Comparison of ENCODE assay signal across 23 cellular contexts in genomic region chr4:98784947-98785693, GRCh38.
"Had no signal": no experiment of that assay in that cellular context is flagged by ENCODE, and none has a peak within 500 bp of the region (broad histone marks: within the 10 kb centered on the region; RNA-seq: fewer than 3 reads in every experiment).

No MANE protein-coding gene starts in this region.

- H3K4me1 Mint-ChIP-seq: memory B cell, naive B cell had no signal

- H3K27me3 ChIP-seq: heart left ventricle, sigmoid colon had no signal

- H3K27me3 Mint-ChIP-seq: type B pancreatic cell had no signal

- H3K4me3 Mint-ChIP-seq: memory B cell, mesothelial cell of epicardium, nephron, type B pancreatic cell had no signal

- H3K4me1 ChIP-seq: heart left ventricle, left ventricle myocardium inferior, lower lobe of right lung, psoas muscle, sigmoid colon had no signal

- H3K36me3 ChIP-seq: heart left ventricle, left ventricle myocardium inferior, lower lobe of right lung, sigmoid colon had no signal

- H3K27ac Mint-ChIP-seq: memory B cell, mesothelial cell of epicardium, naive B cell, nephron, type B pancreatic cell had no signal

- H3K36me3 Mint-ChIP-seq: memory B cell, mesothelial cell of epicardium, naive B cell, type B pancreatic cell had no signal

- H3K9me3 ChIP-seq: heart left ventricle, left ventricle myocardium inferior, lower lobe of right lung, psoas muscle, sigmoid colon had no signal

- H3K4me3 ChIP-seq: coronary artery, heart left ventricle, left ventricle myocardium inferior, lower lobe of right lung, psoas muscle, sigmoid colon, skin epidermis had no signal

- FAIRE-seq: endometrium, frontal cortex, islet of Langerhans, urothelium cell line had no signal

- ATAC-seq: esophagus mucosa, heart left ventricle, lower lobe of right lung, psoas muscle had no signal

- H3K27ac ChIP-seq: coronary artery, heart left ventricle, left ventricle myocardium inferior, lower lobe of right lung, psoas muscle, sigmoid colon, skin epidermis had no signal

- DNase-seq: cerebellar nuclear complex; effector CD8-positive, alpha-beta T cell; heart left ventricle; hypothalamus; left ventricle myocardium inferior; lower lobe of right lung; naive B cell; psoas muscle; retina; sigmoid colon; stimulated activated CD4-positive, alpha-beta T cell treated with anti-CD3 and anti-CD28 coated beads, Interleukin-12 subunit alpha, Interleukin-12 subunit beta, amount 100 ng/mL, for 4 hours; stimulated activated naive CD4-positive, alpha-beta T cell treated with Interleukin-2 at 50 U/mL for 16 hours had no signal

- H3K9me3 Mint-ChIP-seq: memory B cell, nephron, type B pancreatic cell had no signal
